In genomic region chr3:33114622-33115023, GRCh38 we compare ENCODE assay signal across 8 cellular contexts. TPM values are rescaled to one million over a fixed set of nuclear protein-coding genes. Genes with fewer than 3 reads are reported as not detected.
A peak's percentile ranks its signal among the peaks of the same experiment; 100 is the strongest.
DNase-seq lines count a peak whose midpoint lies in the region; ATAC-seq and TF ChIP-seq lines count a peak whose summit lies in the region.

No MANE protein-coding gene starts in this region.

- DNase-seq in heart right ventricle (no peak), Right ventricle myocardium inferior (ENCODE audit: missing footprints) (no peak), brain microvascular endothelial cell (no peak), mesothelial cell of epicardium (ENCODE audit: low spot score in 2 of 2, unreplicated experiment in 2 of 2) (no peak), uterus (no peak), foreskin melanocyte (no peak), C1 segment of cervical spinal cord (lab: John Stamatoyannopoulos, UW) (no peak), HCEC 1CT (no peak)

- H3K4me1 Mint-ChIP-seq in mesothelial cell of epicardium, result peaks cover 25% of the 10 kb centered on the region

- H3K4me1 ChIP-seq in heart right ventricle (peaks cover 0 to 56% (median 14%) of the 10 kb centered on the region in 9 donors), uterus (no peaks in the 10 kb centered on the region)

- H3K27ac Mint-ChIP-seq in mesothelial cell of epicardium, result peak overlapping the region; percentile 85

- peaks cover 0 to 11% (median 0%) of the 10 kb centered on the region in 9 donors for H3K36me3 ChIP-seq in heart right ventricle
- no peaks in the 10 kb centered on the region for H3K36me3 ChIP-seq in brain microvascular endothelial cell (replicated peaks)
- H3K36me3 ChIP-seq in uterus, result no peaks in the 10 kb centered on the region

- no peak for TF ChIP-seq POLR2A in uterus (IDR thresholded peaks at IDR 0.05)

- ATAC-seq in heart right ventricle (no peak), Right ventricle myocardium inferior (no peak)

- no peaks in the 10 kb centered on the region for H3K36me3 Mint-ChIP-seq in mesothelial cell of epicardium

- intact Hi-C loops in heart right ventricle (cut with DNase I) (loop anchor here in 3 of 10 donors (1.0 to 10.0 kb wide), 4 partner anchors 17 to 680 kb away; partner anchors contain the start of genes GLB1 (in 2 of the 3), TMPPE (in 2 of the 3), PDCD6IP (in 1 of the 3) and UBP1 (in 1 of the 3)), Right ventricle myocardium inferior (cut with DNase I) (loop anchor here (2.0 to 10.0 kb wide), 2 partner anchors 18 to 320 kb away; partner anchors contain the start of genes GLB1 and TMPPE), uterus (cut with DNase I; ENCODE audit: low total_unique reads) (no loop called here)

- H3K9me3 Mint-ChIP-seq in mesothelial cell of epicardium, result peaks cover 5% of the 10 kb centered on the region

- H3K27ac ChIP-seq in heart right ventricle (peak overlapping the region; percentile 87 to 98 (median 96)), brain microvascular endothelial cell (peak overlapping the region; percentile 68), uterus (peak overlapping the region; percentile 93)

- in situ Hi-C loops in brain microvascular endothelial cell (cut with HindIII; ENCODE audit: low pct_ligation_motif_present, low sequenced_read_pairs), result no loop called here

- TF ChIP-seq CTCF in heart right ventricle (IDR thresholded peaks at IDR 0.05) (no peak), brain microvascular endothelial cell (IDR thresholded peaks at IDR 0.05; ENCODE audit: low read depth, low read length, missing control alignments) (no peak), mesothelial cell of epicardium (IDR thresholded peaks at IDR 0.05; ENCODE audit: unreplicated experiment) (no peak), uterus (IDR thresholded peaks at IDR 0.05) (no peak)

- H3K27me3 ChIP-seq in heart right ventricle (no peaks in the 10 kb centered on the region), brain microvascular endothelial cell (replicated peaks) (no peaks in the 10 kb centered on the region), uterus (no peaks in the 10 kb centered on the region)

- H3K9me3 ChIP-seq in heart right ventricle (no peaks in the 10 kb centered on the region), uterus (no peaks in the 10 kb centered on the region)

- no peaks in the 10 kb centered on the region for H3K27me3 Mint-ChIP-seq in mesothelial cell of epicardium (ENCODE audit: low read depth)

- H3K4me3 Mint-ChIP-seq in mesothelial cell of epicardium, result peak overlapping the region; percentile 81

- 48% methylated on average over 14 of the region's 14 CpGs for WGBS in heart right ventricle, 2 donors

- H3K4me3 ChIP-seq in heart right ventricle, result peak overlapping the region in 9 of 10 donors; percentile 68 to 93 (median 85)
- peak overlapping the region; percentile 71 for H3K4me3 ChIP-seq in brain microvascular endothelial cell (ENCODE audit: low read depth, low read length)
- H3K4me3 ChIP-seq in uterus, result peak overlapping the region; percentile 35 to 56

RNA-seq across cellular contexts. Expression of gene CRTAP, which starts 0.8 kb away (rescaled TPM):
- total RNA-seq in heart right ventricle (100 to 1,000 TPM in 3 of 10 donors, 10 to 100 TPM in 7; 72.8 to 120 (median 88.4) TPM), Right ventricle myocardium inferior (93.4 TPM), mesothelial cell of epicardium (177 to 189 TPM (median 179 TPM) in 3 replicates), uterus (100 to 1,000 TPM; 174 to 687 (median 286) TPM)
- polyA plus RNA-seq in heart right ventricle, result 10 to 100 TPM; 17.5 to 57.9 TPM

RNA-seq across cellular contexts. Expression of gene GLB1, which starts 17.7 kb away (rescaled TPM):
- 10 to 100 TPM; 18.1 to 32.9 (median 20.7) TPM for total RNA-seq in heart right ventricle
- polyA plus RNA-seq in heart right ventricle, result 10 to 100 TPM in 1 of 2 donors, 1 to 10 TPM in 1; 4.0 to 13.4 TPM
- 19.6 TPM for total RNA-seq in Right ventricle myocardium inferior
- 79.9 to 83.8 TPM (median 82.1 TPM) in 3 replicates for total RNA-seq in mesothelial cell of epicardium
- total RNA-seq in uterus, result 10 to 100 TPM; 42.6 to 95.0 (median 55.3) TPM

RNA-seq across cellular contexts. Expression of gene TMPPE, which starts 17.7 kb away (rescaled TPM):
- total RNA-seq in heart right ventricle (1 to 10 TPM; 3.2 to 7.4 (median 4.7) TPM), Right ventricle myocardium inferior (3.2 TPM), mesothelial cell of epicardium (8.5 to 9.4 TPM (median 9.0 TPM) in 3 replicates), uterus (1 to 10 TPM; 4.4 to 7.6 (median 6.9) TPM)
- polyA plus RNA-seq in heart right ventricle, result under 1 TPM; 0.29 to 0.59 TPM
